10 cellular contexts compared by ENCODE assay signal in genomic region chr12:47236109-47236714, GRCh38.
DNase-seq lines count a peak whose midpoint lies in the region; ATAC-seq and TF ChIP-seq lines count a peak whose summit lies in the region.
"Had no signal": no experiment of that assay in that cellular context is flagged by ENCODE, and none has a peak within 500 bp of the region (broad histone marks: within the 10 kb centered on the region; RNA-seq: fewer than 3 reads in every experiment).

No MANE protein-coding gene starts in this region.

- CTCF ChIA-PET in A673 (lab: Charles Lee) = no interaction called here

- DNase-seq in AG10803 (ENCODE audit: low read depth) (peak; percentile 89), HPDE6-E6E7 (ENCODE audit: extremely low spot score) (peak; percentile 82), astrocyte of the hippocampus (ENCODE audit: low read depth, low spot score) (peak; percentile 63), iris pigment epithelial cell (ENCODE audit: low read depth) (peak; percentile 87), amniotic stem cell (lab: John Stamatoyannopoulos, UW) (no peak), A673 (ENCODE audit: low spot score) (no peak)
- DNase-seq: NCI-H510A treated with DMSO at 0.1 percent for 48 hours; stimulated activated CD4-positive, alpha-beta T cell treated with anti-CD3 and anti-CD28 coated beads, Interleukin-4, amount 100 ng/mL, for 4 hours had no signal

- BruUV-seq in A673 (replicated peaks; lab: Mats Ljungman, UMichigan) = no TSS peak

- H3K36me3 ChIP-seq in A673 (ENCODE audit: insufficient read depth, low read length, poor library complexity, severe bottlenecking) = no peaks in the 10 kb centered on the region

- H3K27me3 ChIP-seq in A673 (replicated peaks; ENCODE audit: insufficient read depth, low read depth, low read length, poor library complexity) = no peaks in the 10 kb centered on the region

- H3K4me1 ChIP-seq in A673 (ENCODE audit: insufficient read depth, low read length, poor library complexity, severe bottlenecking) = no peaks in the 10 kb centered on the region

- TF ChIP-seq CTCF in AG10803 (conservative IDR thresholded peaks at IDR 0.05; ENCODE audit: low read length) (no peak), A673 (conservative IDR thresholded peaks at IDR 0.05; ENCODE audit: low read depth, low read length) (no peak)

- ATAC-seq in HG02884 (IDR thresholded peaks at IDR 0.05; ENCODE audit: unreplicated experiment) (no peak), GM19023 (IDR thresholded peaks at IDR 0.05; ENCODE audit: unreplicated experiment) (no peak)

- H3K27ac ChIP-seq in A673 (ENCODE audit: low read depth, low read length, poor library complexity, severe bottlenecking) = no peak overlapping the region

- POLR2A ChIA-PET in A673 (lab: Charles Lee; ENCODE audit: low non-redundant PET) = no interaction called here

- intact Hi-C loops in A673 (cut with micrococcal nuclease; ENCODE audit: unreplicated experiment) = no loop called here

- no peak overlapping the region for H3K4me3 ChIP-seq in AG10803 (ENCODE audit: low read length)
- H3K4me3 ChIP-seq in A673 (ENCODE audit: low read depth, low read length, poor library complexity, severe bottlenecking) = no peak overlapping the region

- no peaks in the 10 kb centered on the region for H3K9me3 ChIP-seq in A673 (ENCODE audit: low read depth, low read length, poor library complexity, severe bottlenecking)

Comparison
In these comparisons a context has a peak if more than half of its experiments do, and no peak if none do; other contexts are left out.
1. DNase-seq: peak in AG10803 (single experiment), HPDE6-E6E7 (single experiment), astrocyte of the hippocampus (single experiment) and iris pigment epithelial cell (single experiment); none in amniotic stem cell (single experiment) and A673 (single experiment).